ENCODE assay signal across 20 cellular contexts in the genomic region with DNA sequence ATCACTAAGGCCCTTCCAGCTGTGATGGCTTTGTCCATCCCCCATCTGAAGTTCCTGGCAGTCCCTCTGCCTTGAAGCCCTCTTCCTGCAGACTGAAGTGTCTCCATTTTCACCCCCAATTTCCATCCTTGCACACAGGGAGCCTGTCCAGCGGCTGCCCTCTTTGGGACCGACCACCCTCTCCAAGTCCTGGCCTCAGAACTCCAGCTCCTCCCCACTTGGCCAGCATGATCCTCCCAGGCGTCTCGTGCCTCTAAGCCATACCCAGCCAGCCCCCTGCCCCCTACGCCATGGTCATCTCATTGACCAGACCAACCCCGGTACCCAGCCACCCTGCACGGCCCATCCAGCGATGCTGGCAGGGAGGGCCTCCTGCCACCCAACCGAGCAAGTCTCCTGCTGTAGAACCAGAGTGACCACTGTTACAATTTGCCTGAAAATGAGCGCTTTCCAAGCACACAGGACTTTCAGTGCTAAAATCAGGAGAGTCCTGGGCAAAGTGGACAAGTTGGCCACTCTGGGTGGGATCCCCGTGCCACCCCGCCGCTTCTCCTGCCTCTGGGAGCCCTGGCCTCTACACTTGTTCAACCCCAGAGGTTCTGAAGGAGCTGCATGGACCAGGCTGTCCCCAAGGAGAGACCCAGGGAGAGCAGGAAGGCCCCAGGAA.
A peak's percentile ranks its signal among the peaks of the same experiment; 100 is the strongest.
DNase-seq lines count a peak whose midpoint lies in the region; ATAC-seq and TF ChIP-seq lines count a peak whose summit lies in the region.
"Had no signal": no experiment of that assay in that cellular context is flagged by ENCODE, and none has a peak within 500 bp of the region (broad histone marks: within the 10 kb centered on the region; RNA-seq: fewer than 3 reads in every experiment).

No MANE protein-coding gene starts in this region.

- H3K9me3 ChIP-seq in CD4-positive, alpha-beta memory T cell (ENCODE audit: control insufficient read depth in 1 of 2, low read length in 2 of 2): no peaks in the 10 kb centered on the region
- H3K9me3 ChIP-seq: esophagus muscularis mucosa, lower lobe of right lung, tibial artery had no signal

- peak overlapping the region in 1 of 8 donors; percentile 42 for H3K4me3 Mint-ChIP-seq in CD4-positive, alpha-beta memory T cell
- no peak overlapping the region for H3K4me3 Mint-ChIP-seq in nephron progenitor cell
- H3K4me3 Mint-ChIP-seq: brain, immature natural killer cell had no signal

- H3K36me3 Mint-ChIP-seq in CD4-positive, alpha-beta memory T cell: peaks cover 20 to 26% of the 10 kb centered on the region in 2 donors
- H3K36me3 Mint-ChIP-seq in activated naive CD4-positive, alpha-beta T cell treated with anti-CD3 and anti-CD28 coated beads, Interleukin-2, amount 50 U/mL, for 72 hours: peaks cover 0 to 20% of the 10 kb centered on the region in 2 donors
- peaks cover 35% of the 10 kb centered on the region for H3K36me3 Mint-ChIP-seq in nephron progenitor cell (ENCODE audit: low read depth)

- H3K4me3 ChIP-seq in CD4-positive, alpha-beta memory T cell (ENCODE audit: low read length in 2 of 2): no peak overlapping the region
- H3K4me3 ChIP-seq: dorsolateral prefrontal cortex, esophagus muscularis mucosa, lower lobe of right lung, skin epidermis, tibial artery had no signal

- DNase-seq in CD4-positive, alpha-beta memory T cell: no peak
- DNase-seq in D341Med (ENCODE audit: low spot score) (peak; percentile 39), nephron progenitor cell (no peak), SIG-M5 treated with dmso at 0.1 percent for 504 hours (lab: John Stamatoyannopoulos, UW; ENCODE audit: unreplicated experiment) (no peak)
- peak in 1 of 2 donors; percentile 54 for DNase-seq in activated naive CD4-positive, alpha-beta T cell treated with anti-CD3 and anti-CD28 coated beads, Interleukin-2, amount 50 U/mL, for 72 hours (ENCODE audit: low spot score in 2 of 2)
- DNase-seq in central memory CD4-positive, alpha-beta T cell: no peak
- DNase-seq in stimulated activated CD4-positive, alpha-beta T cell treated with anti-CD3 and anti-CD28 coated beads, Interleukin-2, amount 100 ng/mL, for 24 hours: no peak
- DNase-seq: activated gamma-delta T cell treated with Interleukin-2 at 50 U/mL for 16 hours, AML-193, DMS 273 treated with DMSO at 0.1 percent for 48 hours, HCEC 1CT, immature natural killer cell, lower lobe of right lung, NCI-H1105, NCI-H774 had no signal

- peaks cover 0 to 2% (median 0%) of the 10 kb centered on the region in 4 donors for H3K4me1 Mint-ChIP-seq in CD4-positive, alpha-beta memory T cell
- peaks cover 15% of the 10 kb centered on the region for H3K4me1 Mint-ChIP-seq in nephron progenitor cell
- H3K4me1 Mint-ChIP-seq: immature natural killer cell had no signal

- ATAC-seq in activated naive CD4-positive, alpha-beta T cell treated with anti-CD3 and anti-CD28 coated beads, Interleukin-2, amount 50 U/mL, for 72 hours: peak; percentile 1 to 13
- ATAC-seq: lower lobe of right lung had no signal

- H3K27me3 Mint-ChIP-seq in CD4-positive, alpha-beta memory T cell: no peaks in the 10 kb centered on the region
- no peaks in the 10 kb centered on the region for H3K27me3 Mint-ChIP-seq in nephron progenitor cell (ENCODE audit: low read depth, poor library complexity)

- H3K36me3 ChIP-seq in CD4-positive, alpha-beta memory T cell (ENCODE audit: insufficient read depth, low read length): peaks cover 23% of the 10 kb centered on the region

- intact Hi-C loops in CD4-positive, alpha-beta memory T cell (cut with micrococcal nuclease): no loop called here

- H3K4me1 ChIP-seq in CD4-positive, alpha-beta memory T cell (ENCODE audit: insufficient read depth, low read length): no peaks in the 10 kb centered on the region
- H3K4me1 ChIP-seq: esophagus muscularis mucosa, lower lobe of right lung, tibial artery had no signal

- H3K27ac ChIP-seq in CD4-positive, alpha-beta memory T cell (ENCODE audit: low read depth, low read length): no peak overlapping the region
- H3K27ac ChIP-seq: dorsolateral prefrontal cortex, esophagus muscularis mucosa, lower lobe of right lung, skin epidermis, tibial artery had no signal

- POLR2A ChIA-PET in CD4-positive, alpha-beta memory T cell (lab: Charles Lee; ENCODE audit: partially characterized antibody): interaction anchor here (0.6 to 1.4 kb wide), 3 partner anchors 51 to 73 kb away, joined by 3 read pairs; no protein-coding TSS in a partner anchor

- peaks cover 0 to 6% (median 0%) of the 10 kb centered on the region in 8 donors for H3K9me3 Mint-ChIP-seq in CD4-positive, alpha-beta memory T cell
- no peaks in the 10 kb centered on the region for H3K9me3 Mint-ChIP-seq in activated naive CD4-positive, alpha-beta T cell treated with anti-CD3 and anti-CD28 coated beads, Interleukin-2, amount 50 U/mL, for 72 hours
- H3K9me3 Mint-ChIP-seq in nephron progenitor cell: no peaks in the 10 kb centered on the region
- H3K9me3 Mint-ChIP-seq: brain, immature natural killer cell had no signal

- H3K27ac Mint-ChIP-seq in CD4-positive, alpha-beta memory T cell: peak overlapping the region in 4 of 7 donors; percentile 6 to 88 (median 58)
- H3K27ac Mint-ChIP-seq in activated naive CD4-positive, alpha-beta T cell treated with anti-CD3 and anti-CD28 coated beads, Interleukin-2, amount 50 U/mL, for 72 hours: peak overlapping the region; percentile 77 to 84
- H3K27ac Mint-ChIP-seq in nephron progenitor cell: peak overlapping the region; percentile 11

- TF ChIP-seq CTCF in nephron progenitor cell (IDR thresholded peaks at IDR 0.05): no peak

- no peaks in the 10 kb centered on the region for H3K27me3 ChIP-seq in CD4-positive, alpha-beta memory T cell (ENCODE audit: insufficient read depth, low read length)
- H3K27me3 ChIP-seq: dorsolateral prefrontal cortex, esophagus muscularis mucosa, tibial artery had no signal

- CTCF ChIA-PET in CD4-positive, alpha-beta memory T cell (lab: Charles Lee; ENCODE audit: partially characterized antibody): no interaction called here

Comparison
In these comparisons a context has a peak if more than half of its experiments do, and no peak if none do; other contexts are left out.
1. H3K27ac Mint-ChIP-seq: peak in every context shown above with its lines; median percentile 80 in activated naive CD4-positive, alpha-beta T cell treated with anti-CD3 and anti-CD28 coated beads, Interleukin-2, amount 50 U/mL, for 72 hours; 58 in CD4-positive, alpha-beta memory T cell; 11 in nephron progenitor cell.